In the genomic region with DNA sequence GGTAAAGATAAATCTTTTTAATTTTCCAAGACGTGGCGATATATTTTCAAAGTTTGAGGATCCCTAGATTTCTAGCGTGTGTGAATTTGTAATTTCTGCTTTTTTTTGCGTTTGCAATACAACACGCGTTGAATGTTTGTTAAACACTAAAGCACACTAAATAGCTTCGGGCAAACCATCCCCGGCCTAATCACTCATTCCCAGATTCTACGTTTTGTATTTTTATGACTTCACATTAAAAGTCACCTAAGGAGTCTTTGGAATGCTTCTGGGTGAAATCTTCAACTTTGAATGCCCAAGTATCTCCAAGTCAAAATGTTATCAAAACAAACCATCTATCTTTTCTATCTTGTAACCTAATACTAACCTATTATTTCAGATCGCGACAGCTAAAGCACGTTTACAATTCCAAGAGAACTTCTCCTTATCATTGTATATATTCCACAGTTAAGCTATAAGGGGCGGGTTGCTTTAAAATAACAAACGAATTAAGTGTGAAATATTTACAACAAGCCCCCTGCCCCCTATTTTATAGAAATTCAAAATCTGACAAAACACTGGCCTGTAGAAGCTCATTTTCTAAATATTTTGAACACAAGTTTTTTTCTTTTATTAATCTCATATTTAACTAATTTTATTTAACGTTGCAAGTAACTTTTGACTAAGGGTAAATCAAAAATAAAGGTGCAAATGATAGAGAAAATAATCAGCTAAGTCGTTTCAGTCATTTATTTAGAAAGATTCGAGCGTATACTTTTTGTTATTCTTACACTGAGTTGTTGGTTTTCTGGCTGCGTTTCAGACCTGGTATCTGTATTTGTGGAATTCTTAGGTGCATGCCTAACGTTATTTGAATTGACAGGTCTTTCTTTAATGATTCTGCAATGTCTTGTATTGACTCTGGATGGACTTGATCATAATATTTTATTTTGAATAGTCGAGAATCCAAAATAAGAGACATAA, we compare ENCODE assay signal across 9 cellular contexts. TPM values are rescaled to one million over a fixed set of nuclear protein-coding genes. Genes with fewer than 3 reads are reported as not detected.
A peak's percentile ranks its signal among the peaks of the same experiment; 100 is the strongest.
DNase-seq lines count a peak whose midpoint lies in the region; ATAC-seq and TF ChIP-seq lines count a peak whose summit lies in the region.
"Had no signal": no experiment of that assay in that cellular context is flagged by ENCODE, and none has a peak within 500 bp of the region (broad histone marks: within the 10 kb centered on the region; RNA-seq: fewer than 3 reads in every experiment).

No MANE protein-coding gene starts in this region.

- BruUV-seq in PC-3 (replicated peaks; lab: Mats Ljungman, UMichigan): no TSS peak

- H2AFZ ChIP-seq in PC-3 (ENCODE audit: low read length): no peak overlapping the region

- intact Hi-C loops in PC-3 (cut with micrococcal nuclease): no loop called here

- POLR2A ChIA-PET in AG04449 (lab: Yijun Ruan, JAX): no interaction called here
- POLR2A ChIA-PET in PC-3 (lab: Charles Lee; ENCODE audit: unreplicated experiment): no interaction called here

- no peak for ATAC-seq in PC-3
- no peak for ATAC-seq in HG03565 (IDR thresholded peaks at IDR 0.05; ENCODE audit: unreplicated experiment)
- no peak for ATAC-seq in GM19328 (IDR thresholded peaks at IDR 0.05; ENCODE audit: unreplicated experiment)

- TF ChIP-seq CTCF in AG04449 (IDR thresholded peaks at IDR 0.05; ENCODE audit: insufficient read depth, low read length, missing control alignments) (no peak), choroid plexus epithelial cell (conservative IDR thresholded peaks at IDR 0.05; ENCODE audit: low read depth, low read length) (no peak), PC-3 (conservative IDR thresholded peaks at IDR 0.05; ENCODE audit: low read depth, low read length) (no peak)

- no peaks in the 10 kb centered on the region for H3K9me2 ChIP-seq in PC-3 (replicated peaks; ENCODE audit: low read length)

- H3K36me3 ChIP-seq in HUES6 (ENCODE audit: control insufficient read depth, insufficient read depth, low read length) (no peaks in the 10 kb centered on the region), muscle layer of colon (ENCODE audit: insufficient read depth, low read length) (no peaks in the 10 kb centered on the region), PC-3 (ENCODE audit: low read depth, low read length) (no peaks in the 10 kb centered on the region)

- peak overlapping the region; percentile 21; the same call in 1 of the 2 replicates for H3K27ac ChIP-seq in HUES6 (ENCODE audit: low read depth, low read length)
- H3K27ac ChIP-seq in muscle layer of colon (ENCODE audit: low read depth, low read length): no peak overlapping the region
- no peak overlapping the region for H3K27ac ChIP-seq in PC-3 (ENCODE audit: low read length)

- no peaks in the 10 kb centered on the region for H3K9me3 ChIP-seq in HUES6 (ENCODE audit: control insufficient read depth, insufficient read depth, low read depth, low read length)
- no peaks in the 10 kb centered on the region for H3K9me3 ChIP-seq in muscle layer of colon (ENCODE audit: low read length)
- no peaks in the 10 kb centered on the region for H3K9me3 ChIP-seq in PC-3 (ENCODE audit: low read length)

- no peaks in the 10 kb centered on the region for H4K20me1 ChIP-seq in PC-3 (ENCODE audit: low read length)

- peaks cover 16% of the 10 kb centered on the region for H3K4me1 ChIP-seq in HUES6 (ENCODE audit: control insufficient read depth, insufficient read depth, low read length)
- H3K4me1 ChIP-seq in muscle layer of colon (ENCODE audit: insufficient read depth, low read length): peaks cover 13% of the 10 kb centered on the region
- H3K4me1 ChIP-seq in PC-3 (ENCODE audit: insufficient read depth, low read length): no peaks in the 10 kb centered on the region

- H3K27me3 ChIP-seq in HUES6 (ENCODE audit: control insufficient read depth, insufficient read depth, low read length): peaks cover 34% of the 10 kb centered on the region
- H3K27me3 ChIP-seq in muscle layer of colon (ENCODE audit: control insufficient read depth in 1 of 2, insufficient read depth in 2 of 2, low read length in 2 of 2): peaks cover 54 to 60% of the 10 kb centered on the region in 2 donors
- 0 out of 2 replicates have a peak, but pooled peaks cover 2% of the 10 kb centered on the region for H3K27me3 ChIP-seq in PC-3 (ENCODE audit: low read length)

- H3K9ac ChIP-seq in HUES6 (ENCODE audit: low read length) (peak overlapping the region; percentile 81), muscle layer of colon (ENCODE audit: low read length) (no peak overlapping the region), PC-3 (ENCODE audit: low read length) (no peak overlapping the region)

- no peaks in the 10 kb centered on the region for H3F3A ChIP-seq in PC-3 (ENCODE audit: low read length, unreplicated experiment)

- no peak overlapping the region for H3K4me2 ChIP-seq in PC-3 (ENCODE audit: low read length)

- CTCF ChIA-PET in AG04449 (lab: Yijun Ruan, JAX): no interaction called here
- CTCF ChIA-PET in PC-3 (lab: Charles Lee): no interaction called here

- H3K4me3 ChIP-seq in AG04449 (ENCODE audit: low read depth, low read length) (peak overlapping the region; percentile 59), HUES6 (ENCODE audit: low read depth, low read length) (peak overlapping the region; percentile 84), choroid plexus epithelial cell (ENCODE audit: low read depth, low read length) (peak overlapping the region; percentile 84), muscle layer of colon (ENCODE audit: low read depth in 1 of 2, low read length in 2 of 2) (peak overlapping the region; percentile 34 to 63), PC-3 (ENCODE audit: low read length) (no peak overlapping the region)

- DNase-seq in AG04449 (ENCODE audit: low read depth, low spot score) (no peak), choroid plexus epithelial cell (ENCODE audit: low read depth) (peak; percentile 19), PC-3 (no peak), NOMO-1 (lab: John Stamatoyannopoulos, UW; ENCODE audit: unreplicated experiment in 2 of 2) (no peak)
- DNase-seq: NCI-H1694 treated with DMSO at 0.1 percent for 48 hours had no signal

- no peaks in the 10 kb centered on the region for H3K79me2 ChIP-seq in PC-3 (ENCODE audit: low read length)

RNA-seq across cellular contexts. Expression of gene ALX1, which starts 1.2 kb away (rescaled TPM):
- not detected in 2 replicates for total RNA-seq in PC-3 (2014; rRNA removed)
